Comparison of ENCODE assay signal across 20 cellular contexts in genomic region chrX:38923451-38923969, GRCh38.
A peak's percentile ranks its signal among the peaks of the same experiment; 100 is the strongest.
DNase-seq lines count a peak whose midpoint lies in the region; ATAC-seq and TF ChIP-seq lines count a peak whose summit lies in the region.
"Had no signal": no experiment of that assay in that cellular context is flagged by ENCODE, and none has a peak within 500 bp of the region (broad histone marks: within the 10 kb centered on the region; RNA-seq: fewer than 3 reads in every experiment).

No MANE protein-coding gene starts in this region.

- no peak overlapping the region for H2BK12ac ChIP-seq in neuronal stem cell (ENCODE audit: low read length)

- H3K79me1 ChIP-seq in neuronal stem cell (ENCODE audit: low read depth, low read length), result no peaks in the 10 kb centered on the region

- H3K9ac ChIP-seq in neuronal stem cell (ENCODE audit: low read depth, low read length, poor library complexity), result no peak overlapping the region

- H3K9me3 ChIP-seq in SJCRH30 (replicated peaks) (no peaks in the 10 kb centered on the region), upper lobe of right lung (no peaks in the 10 kb centered on the region), neuronal stem cell (replicated peaks in 1 of 2; ENCODE audit: control insufficient read depth in 2 of 2, insufficient read depth in 1 of 2, low read depth in 1 of 2, low read length in 2 of 2) (no peaks in the 10 kb centered on the region)
- H3K9me3 ChIP-seq: Caco-2 had no signal

- H3K27ac ChIP-seq in SJCRH30 (peak overlapping the region; percentile 73), upper lobe of right lung (no peak overlapping the region), neuronal stem cell (replicated peaks; ENCODE audit: low read length) (no peak overlapping the region)
- H3K27ac ChIP-seq: hepatocyte, skin epidermis had no signal

- H3K27me3 ChIP-seq in SJCRH30, result no peaks in the 10 kb centered on the region
- no peaks in the 10 kb centered on the region for H3K27me3 ChIP-seq in upper lobe of right lung
- no peaks in the 10 kb centered on the region for H3K27me3 ChIP-seq in neuronal stem cell (ENCODE audit: control insufficient read depth in 3 of 3, insufficient read depth in 3 of 3, low read depth in 1 of 3, low read length in 3 of 3)
- H3K27me3 ChIP-seq: hepatocyte had no signal

- DNase-seq in SJCRH30, result peak; percentile 45 to 68
- no peak for DNase-seq in upper lobe of right lung
- no peak for DNase-seq in neuronal stem cell (ENCODE audit: low spot score)
- DNase-seq in activated CD8-positive, alpha-beta memory T cell treated with anti-CD3 and anti-CD28 coated beads, Interleukin-2, amount 50 U/mL, for 4 hours, result no peak
- DNase-seq in GM19238 (ENCODE audit: insufficient read length, low spot score), result no peak
- DNase-seq: activated T-cell treated with anti-CD3 and anti-CD28 coated beads, Interleukin-2, amount 50 U/mL, for 72 hours; Caco-2; islet precursor cell; mesendoderm; naive thymus-derived CD8-positive, alpha-beta T cell; NCI-H1436 treated with DMSO at 0.1 percent for 48 hours; NCI-H2227 treated with DMSO at 0.1 percent for 48 hours; NCI-H82; stimulated activated CD4-positive, alpha-beta T cell treated with anti-CD3 and anti-CD28 coated beads, Interleukin-4, amount 100 ng/mL, for 1 hour had no signal

- no CpG with 5 or more reads among the region's 3 CpGs for WGBS in neuronal stem cell (ENCODE audit: extremely low coverage in 2 of 2, insufficient read length in 2 of 2, insufficient replicate concordance in 1 of 2), 2 donors

- H3K4me2 ChIP-seq in neuronal stem cell (ENCODE audit: insufficient read depth, low read length, poor library complexity, severe bottlenecking), result no peak overlapping the region
- H3K4me2 ChIP-seq: GM23338, hepatocyte had no signal

- H3K4me3 ChIP-seq in SJCRH30 (no peak overlapping the region), upper lobe of right lung (no peak overlapping the region), neuronal stem cell (ENCODE audit: low read length in 2 of 2) (no peak overlapping the region)
- H3K4me3 ChIP-seq: GM23338, hepatocyte, skin epidermis had no signal

- no peak overlapping the region for H3K23ac ChIP-seq in neuronal stem cell (ENCODE audit: low read depth, low read length, poor library complexity)

- H3K4ac ChIP-seq in neuronal stem cell (ENCODE audit: low read length), result no peak overlapping the region

- no peak overlapping the region for H3K18ac ChIP-seq in neuronal stem cell (ENCODE audit: low read length)

- H4K91ac ChIP-seq in neuronal stem cell (ENCODE audit: low read depth, low read length, poor library complexity), result no peak overlapping the region

- H2BK5ac ChIP-seq in neuronal stem cell (ENCODE audit: low read length), result no peak overlapping the region

- no peak overlapping the region for H2BK15ac ChIP-seq in neuronal stem cell (ENCODE audit: low read length)

- H2AK5ac ChIP-seq in neuronal stem cell (ENCODE audit: low read depth, low read length), result no peak overlapping the region

- H2BK120ac ChIP-seq in neuronal stem cell (ENCODE audit: low read depth, low read length), result no peak overlapping the region

- peaks cover 13% of the 10 kb centered on the region for H3K4me1 ChIP-seq in SJCRH30
- no peaks in the 10 kb centered on the region for H3K4me1 ChIP-seq in upper lobe of right lung
- no peaks in the 10 kb centered on the region for H3K4me1 ChIP-seq in neuronal stem cell (ENCODE audit: control insufficient read depth in 2 of 2, insufficient read depth in 1 of 2, low read depth in 1 of 2, low read length in 2 of 2)
- H3K4me1 ChIP-seq: Caco-2 had no signal

- no peak overlapping the region for H3K14ac ChIP-seq in neuronal stem cell (ENCODE audit: low read length)

- ATAC-seq in GM19023 (IDR thresholded peaks at IDR 0.05; ENCODE audit: unreplicated experiment), result peak; percentile 59
- peak; percentile 59 for ATAC-seq in HG02759 (IDR thresholded peaks at IDR 0.05; ENCODE audit: unreplicated experiment)
- peak; percentile 66 for ATAC-seq in upper lobe of right lung
- ATAC-seq: activated T-cell treated with anti-CD3 and anti-CD28 coated beads, Interleukin-2, amount 50 U/mL, for 72 hours; GM23338; naive thymus-derived CD8-positive, alpha-beta T cell; Panc1 had no signal

- intact Hi-C loops in upper lobe of right lung (cut with DNase I), result no loop called here

- no peak overlapping the region for H2AFZ ChIP-seq in neuronal stem cell (ENCODE audit: low read length)
- H2AFZ ChIP-seq: GM23338, hepatocyte had no signal

- no peak overlapping the region for H4K8ac ChIP-seq in neuronal stem cell (ENCODE audit: low read depth, low read length)

- no peak for TF ChIP-seq CTCF in upper lobe of right lung (IDR thresholded peaks at IDR 0.05)

- H3K36me3 ChIP-seq in SJCRH30 (no peaks in the 10 kb centered on the region), upper lobe of right lung (no peaks in the 10 kb centered on the region), neuronal stem cell (replicated peaks in 1 of 2; ENCODE audit: control insufficient read depth in 2 of 2, insufficient read depth in 2 of 2, low read length in 2 of 2) (no peaks in the 10 kb centered on the region)

Comparison
In these comparisons a context has a peak if more than half of its experiments do, and no peak if none do; other contexts are left out.
1. DNase-seq: peak in SJCRH30 (2 of 2); none in upper lobe of right lung (single experiment), neuronal stem cell (single experiment), activated CD8-positive, alpha-beta memory T cell treated with anti-CD3 and anti-CD28 coated beads, Interleukin-2, amount 50 U/mL, for 4 hours (single experiment) and GM19238 (single experiment).
2. Peak in every context shown above with its lines, with median percentiles within 50 percentile points of each other: ATAC-seq.